In the genomic region with DNA sequence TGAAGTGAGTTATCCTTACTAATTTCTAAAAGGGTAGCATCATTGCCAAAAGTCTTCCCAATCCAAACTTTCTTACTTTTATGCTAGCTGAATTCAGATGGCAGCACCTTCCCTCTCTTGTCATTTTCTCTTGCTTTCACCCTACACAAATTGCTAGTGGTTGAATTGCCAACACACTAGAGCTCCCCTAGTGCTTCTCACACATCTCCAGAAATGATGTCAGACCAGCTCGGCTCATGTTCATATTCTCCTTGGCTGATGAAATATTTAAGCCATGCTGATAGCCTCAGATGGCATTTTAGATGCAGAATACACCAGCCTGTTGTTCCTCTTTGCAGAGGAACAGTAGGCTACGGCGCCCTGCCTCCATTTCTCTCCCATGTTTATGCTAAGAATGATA, we compare ENCODE assay signal across 17 cellular contexts.
DNase-seq lines count a peak whose midpoint lies in the region; ATAC-seq and TF ChIP-seq lines count a peak whose summit lies in the region.
"Had no signal": no experiment of that assay in that cellular context is flagged by ENCODE, and none has a peak within 500 bp of the region (broad histone marks: within the 10 kb centered on the region; RNA-seq: fewer than 3 reads in every experiment).

No MANE protein-coding gene starts in this region.

- ATAC-seq in GM19023 (IDR thresholded peaks at IDR 0.05; ENCODE audit: unreplicated experiment) (no peak), HG03378 (IDR thresholded peaks at IDR 0.05; ENCODE audit: unreplicated experiment) (no peak), GM21447 (IDR thresholded peaks at IDR 0.05; ENCODE audit: unreplicated experiment) (no peak)
- ATAC-seq: Right ventricle myocardium inferior had no signal

- H3K4me3 ChIP-seq in AG10803 (ENCODE audit: low read length) (no peak overlapping the region), SK-N-MC (no peak overlapping the region)

- H3K36me3 ChIP-seq in SK-N-MC (ENCODE audit: insufficient read depth, low read length), result no peaks in the 10 kb centered on the region

- H3K27ac ChIP-seq in SK-N-MC, result peak overlapping the region; percentile 99

- no peaks in the 10 kb centered on the region for H3K9me3 ChIP-seq in SK-N-MC (ENCODE audit: low read depth, low read length)

- DNase-seq in AG10803 (ENCODE audit: low read depth) (peak; percentile 32), LHCN-M2 (ENCODE audit: low read depth) (peak; percentile 10), SK-N-MC (ENCODE audit: low read depth, low spot score) (no peak), fibroblast of gingiva (ENCODE audit: low read depth) (peak; percentile 6), posterior vena cava (ENCODE audit: low spot score) (no peak)
- DNase-seq: C1 segment of cervical spinal cord; CD8-positive, alpha-beta memory T cell; DMS79 treated with DMSO at 0.1 percent for 48 hours; GOT3; NCI-H1930; NCI-H510A treated with DMSO at 0.1 percent for 48 hours; SW 1271; T-helper 2 cell had no signal

- TF ChIP-seq CTCF in AG10803 (conservative IDR thresholded peaks at IDR 0.05; ENCODE audit: low read length), result no peak

- H3K9ac ChIP-seq in SK-N-MC (ENCODE audit: insufficient read length), result no peak overlapping the region

- intact Hi-C loops in posterior vena cava (cut with DNase I), result no loop called here

Comparison
In these comparisons a context has a peak if more than half of its experiments do, and no peak if none do; other contexts are left out.
1. DNase-seq: peak in AG10803 (single experiment), LHCN-M2 (single experiment) and fibroblast of gingiva (single experiment); none in SK-N-MC (single experiment) and posterior vena cava (single experiment).